In the genomic region with DNA sequence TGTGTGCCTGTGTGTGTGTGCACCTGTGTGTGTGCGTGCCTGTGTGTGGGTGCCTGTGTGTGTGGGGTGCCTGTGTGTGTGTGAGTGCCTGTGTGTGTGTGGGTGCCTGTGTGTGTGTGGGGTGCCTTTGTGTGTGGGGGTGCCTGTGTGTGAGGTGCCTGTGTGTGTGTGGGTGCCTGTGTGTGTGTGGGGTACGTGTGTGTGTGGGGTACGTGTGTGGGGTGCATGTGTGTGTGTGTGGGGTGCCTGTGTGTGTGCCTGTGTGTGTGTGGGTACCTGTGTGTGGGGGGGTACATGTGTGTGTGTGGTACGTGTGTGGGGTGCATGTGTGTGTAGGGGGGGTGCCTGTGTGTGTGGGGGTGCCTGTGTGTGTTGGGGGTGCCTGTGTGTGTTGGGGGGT, we compare ENCODE assay signal across 12 cellular contexts.
A peak's percentile ranks its signal among the peaks of the same experiment; 100 is the strongest.
DNase-seq lines count a peak whose midpoint lies in the region; ATAC-seq and TF ChIP-seq lines count a peak whose summit lies in the region.
"Had no signal": no experiment of that assay in that cellular context is flagged by ENCODE, and none has a peak within 500 bp of the region (broad histone marks: within the 10 kb centered on the region; RNA-seq: fewer than 3 reads in every experiment).

No MANE protein-coding gene starts in this region.

- peaks cover 67% of the 10 kb centered on the region for H3K4me1 Mint-ChIP-seq in CD4-positive, alpha-beta T cell (ENCODE audit: low read depth)
- H3K4me1 Mint-ChIP-seq in brain: peaks cover 83% of the 10 kb centered on the region
- H3K4me1 Mint-ChIP-seq in naive thymus-derived CD4-positive, alpha-beta T cell: peaks cover 12 to 56% (median 42%) of the 10 kb centered on the region in 7 donors

- no peak overlapping the region for H3K27ac Mint-ChIP-seq in CD4-positive, alpha-beta T cell
- peak overlapping the region in 3 of 5 experiments; percentile 73 to 92 (median 91) for H3K27ac Mint-ChIP-seq in brain
- peak overlapping the region in 5 of 9 donors; percentile 6 to 75 (median 35) for H3K27ac Mint-ChIP-seq in naive thymus-derived CD4-positive, alpha-beta T cell

- H3K36me3 ChIP-seq in naive thymus-derived CD4-positive, alpha-beta T cell (ENCODE audit: control insufficient read depth in 2 of 3, insufficient read depth in 3 of 3, low read length in 3 of 3): no peaks in the 10 kb centered on the region

- no peak for TF ChIP-seq CTCF in CD4-positive, alpha-beta T cell (IDR thresholded peaks at IDR 0.05)
- no peak for TF ChIP-seq CTCF in brain (conservative IDR thresholded peaks at IDR 0.05)

- H3K9me3 ChIP-seq in CD4-positive, alpha-beta T cell (ENCODE audit: control insufficient read depth, low read length): no peaks in the 10 kb centered on the region
- H3K9me3 ChIP-seq in naive thymus-derived CD4-positive, alpha-beta T cell (ENCODE audit: control insufficient read depth in 2 of 3, low read length in 3 of 3): no peaks in the 10 kb centered on the region

- CTCF ChIA-PET in CD4-positive, alpha-beta T cell (lab: Charles Lee): no interaction called here
- CTCF ChIA-PET in naive thymus-derived CD4-positive, alpha-beta T cell (lab: Charles Lee): no interaction called here

- H3K27ac ChIP-seq in CD4-positive, alpha-beta T cell (ENCODE audit: low read depth, low read length): no peak overlapping the region
- no peak overlapping the region for H3K27ac ChIP-seq in naive thymus-derived CD4-positive, alpha-beta T cell (ENCODE audit: low read depth, low read length)

- H3K27me3 Mint-ChIP-seq in CD4-positive, alpha-beta T cell: peaks cover 11% of the 10 kb centered on the region
- peaks cover 4% of the 10 kb centered on the region for H3K27me3 Mint-ChIP-seq in brain
- peaks cover 9 to 42% (median 16%) of the 10 kb centered on the region in 5 donors for H3K27me3 Mint-ChIP-seq in naive thymus-derived CD4-positive, alpha-beta T cell

- peak; percentile 1 for DNase-seq in AG08396 (ENCODE audit: low spot score)
- DNase-seq in CD4-positive, alpha-beta T cell: no peak
- DNase-seq in naive thymus-derived CD4-positive, alpha-beta T cell: no peak
- no peak for DNase-seq in OCI-M1 (lab: John Stamatoyannopoulos, UW)
- no peak for DNase-seq in stimulated activated CD4-positive, alpha-beta T cell treated with anti-CD3 and anti-CD28 coated beads, Interleukin-2, amount 100 ng/mL, for 24 hours
- DNase-seq in HPDE6-E6E7 (ENCODE audit: extremely low spot score): no peak
- DNase-seq: EL, NCI-H1436 treated with DMSO at 0.1 percent for 48 hours, NCI-H226, NCI-H526 treated with DMSO at 0.1 percent for 48 hours had no signal

- POLR2A ChIA-PET in CD4-positive, alpha-beta T cell (lab: Charles Lee): no interaction called here
- POLR2A ChIA-PET in naive thymus-derived CD4-positive, alpha-beta T cell (lab: Charles Lee): no interaction called here

- H3K4me3 Mint-ChIP-seq in CD4-positive, alpha-beta T cell: peak overlapping the region; percentile 2
- H3K4me3 Mint-ChIP-seq in brain: peak overlapping the region in 3 of 5 experiments; percentile 49 to 67 (median 50)
- peak overlapping the region in 7 of 10 donors; percentile 51 to 89 (median 81) for H3K4me3 Mint-ChIP-seq in naive thymus-derived CD4-positive, alpha-beta T cell

- no peaks in the 10 kb centered on the region for H3K9me3 Mint-ChIP-seq in CD4-positive, alpha-beta T cell
- no peaks in the 10 kb centered on the region for H3K9me3 Mint-ChIP-seq in brain
- H3K9me3 Mint-ChIP-seq in naive thymus-derived CD4-positive, alpha-beta T cell: no peaks in the 10 kb centered on the region
- H3K9me3 Mint-ChIP-seq: CD8-positive, alpha-beta memory T cell had no signal

- intact Hi-C loops in CD4-positive, alpha-beta T cell (cut with DNase I, micrococcal nuclease): no loop called here
- intact Hi-C loops in naive thymus-derived CD4-positive, alpha-beta T cell (cut with micrococcal nuclease): loop anchor here in 1 of 2 donors (2.0 kb wide), 1 partner anchor 76 kb away; the partner anchor contains the start of gene RGS12

- no peak overlapping the region for H3K4me3 ChIP-seq in naive thymus-derived CD4-positive, alpha-beta T cell (ENCODE audit: low read length)

- H3K27me3 ChIP-seq in CD4-positive, alpha-beta T cell (ENCODE audit: control insufficient read depth, insufficient read depth, low read length): no peaks in the 10 kb centered on the region
- H3K27me3 ChIP-seq in naive thymus-derived CD4-positive, alpha-beta T cell (ENCODE audit: control insufficient read depth in 2 of 2, insufficient read depth in 2 of 2, low read length in 2 of 2): no peaks in the 10 kb centered on the region

- peaks cover 5% of the 10 kb centered on the region for H3K36me3 Mint-ChIP-seq in CD4-positive, alpha-beta T cell (ENCODE audit: low read depth)
- no peaks in the 10 kb centered on the region for H3K36me3 Mint-ChIP-seq in brain
- H3K36me3 Mint-ChIP-seq in naive thymus-derived CD4-positive, alpha-beta T cell: no peaks in the 10 kb centered on the region
- H3K36me3 Mint-ChIP-seq: CD8-positive, alpha-beta memory T cell had no signal

- H3K4me1 ChIP-seq in naive thymus-derived CD4-positive, alpha-beta T cell (ENCODE audit: control insufficient read depth in 2 of 2, insufficient read depth in 2 of 2, low read length in 2 of 2): peaks cover 11 to 36% of the 10 kb centered on the region in 2 donors

- no peak for ATAC-seq in CD4-positive, alpha-beta T cell (ENCODE audit: poor library complexity)
- ATAC-seq in naive thymus-derived CD4-positive, alpha-beta T cell: no peak

Comparison
In these comparisons a context has a peak if more than half of its experiments do, and no peak if none do; other contexts are left out.
1. H3K4me3 Mint-ChIP-seq: peak in every context shown above with its lines; median percentile 81 in naive thymus-derived CD4-positive, alpha-beta T cell; 50 in brain; 2 in CD4-positive, alpha-beta T cell.